In genomic region chr2:69168950-69169695, GRCh38 we compare ENCODE assay signal across 25 cellular contexts.
DNase-seq lines count a peak whose midpoint lies in the region; ATAC-seq, FAIRE-seq and TF ChIP-seq lines count a peak whose summit lies in the region.
"Had no signal": no experiment of that assay in that cellular context is flagged by ENCODE, and none has a peak within 500 bp of the region (broad histone marks: within the 10 kb centered on the region; RNA-seq: fewer than 3 reads in every experiment).

No MANE protein-coding gene starts in this region.

- H3K9me3 ChIP-seq in astrocyte (ENCODE audit: insufficient read depth, low read depth, low read length) (no peaks in the 10 kb centered on the region), stomach (no peaks in the 10 kb centered on the region)
- H3K9me3 ChIP-seq: BLaER1, HAP-1, left lung, Peyer's patch, sigmoid colon had no signal

- H3K4me2 ChIP-seq in astrocyte (ENCODE audit: low read length), result peak overlapping the region; percentile 40
- H3K4me2 ChIP-seq: BLaER1, hepatocyte had no signal

- TF ChIP-seq CTCF in natural killer cell (IDR thresholded peaks at IDR 0.05) (no peak), astrocyte (IDR thresholded peaks at IDR 0.05; ENCODE audit: insufficient read depth, low read depth, low read length) (no peak), nephron (IDR thresholded peaks at IDR 0.05; ENCODE audit: unreplicated experiment in 3 of 3) (no peak), stomach (IDR thresholded peaks at IDR 0.05) (no peak)

- peak overlapping the region; percentile 17 for H3K9ac ChIP-seq in astrocyte (ENCODE audit: low read length)
- H3K9ac ChIP-seq: BLaER1 had no signal

- ATAC-seq in natural killer cell treated with Interleukin-12 subunit alpha and Interleukin-12 subunit beta and Interleukin-15 and Interleukin-18, amount 100 ng/mL, for 72 hours, result no peak
- no peak for ATAC-seq in natural killer cell
- ATAC-seq: left lung had no signal

- H3K4me3 ChIP-seq in astrocyte (ENCODE audit: insufficient read depth, low read depth, low read length) (no peak overlapping the region), stomach (no peak overlapping the region)
- H3K4me3 ChIP-seq: BLaER1, HAP-1, hepatocyte, left lung, Peyer's patch, sigmoid colon had no signal

- H3K27me3 ChIP-seq in astrocyte (ENCODE audit: insufficient read depth, low read length) (no peaks in the 10 kb centered on the region), stomach (no peaks in the 10 kb centered on the region)
- H3K27me3 ChIP-seq: BLaER1, hepatocyte, left lung, Peyer's patch, sigmoid colon had no signal

- H3K4me1 Mint-ChIP-seq in natural killer cell treated with Interleukin-12 subunit alpha and Interleukin-12 subunit beta and Interleukin-15 and Interleukin-18, amount 100 ng/mL, for 72 hours (ENCODE audit: low read depth in 2 of 2), result no peaks in the 10 kb centered on the region
- H3K4me1 Mint-ChIP-seq in natural killer cell, result no peaks in the 10 kb centered on the region
- peaks cover 33% of the 10 kb centered on the region for H3K4me1 Mint-ChIP-seq in astrocyte (ENCODE audit: low read depth, unreplicated experiment)
- H3K4me1 Mint-ChIP-seq in nephron, result peaks cover 74% of the 10 kb centered on the region
- H3K4me1 Mint-ChIP-seq: activated CD4-positive, alpha-beta memory T cell treated with anti-CD3 and anti-CD28 coated beads, Interleukin-2, amount 10 ng/mL, durations not matched to agents 7 days and 5 days; activated naive CD8-positive, alpha-beta T cell treated with anti-CD3 and anti-CD28 coated beads for 36 hours; immature natural killer cell had no signal

- H3K27ac Mint-ChIP-seq in natural killer cell treated with Interleukin-12 subunit alpha and Interleukin-12 subunit beta and Interleukin-15 and Interleukin-18, amount 100 ng/mL, for 72 hours, result no peak overlapping the region
- H3K27ac Mint-ChIP-seq in natural killer cell (no peak overlapping the region), astrocyte (ENCODE audit: unreplicated experiment) (peak overlapping the region; percentile 12), nephron (peak overlapping the region in 2 of 3 experiments; percentile 5 to 95)
- H3K27ac Mint-ChIP-seq: activated CD4-positive, alpha-beta memory T cell treated with anti-CD3 and anti-CD28 coated beads, Interleukin-2, amount 10 ng/mL, durations not matched to agents 7 days and 5 days; activated naive CD8-positive, alpha-beta T cell treated with anti-CD3 and anti-CD28 coated beads for 36 hours; immature natural killer cell had no signal

- no peak for TF ChIP-seq POLR2A in GM12891 (IDR thresholded peaks at IDR 0.05; ENCODE audit: low read depth, low read length)
- TF ChIP-seq POLR2A in stomach (IDR thresholded peaks at IDR 0.05), result no peak

- TF ChIP-seq EP300 in stomach (IDR thresholded peaks at IDR 0.05), result no peak

- intact Hi-C loops in natural killer cell (cut with micrococcal nuclease) (no loop called here), stomach (cut with DNase I; ENCODE audit: low total_unique reads) (no loop called here)

- H3K27ac ChIP-seq in astrocyte (ENCODE audit: low read depth, low read length) (peak overlapping the region; percentile 19), stomach (no peak overlapping the region)
- H3K27ac ChIP-seq: BLaER1, hepatocyte, HL-60, left lung had no signal

- H2AFZ ChIP-seq in astrocyte (ENCODE audit: low read depth, low read length), result no peak overlapping the region
- H2AFZ ChIP-seq: hepatocyte had no signal

- H3K4me3 Mint-ChIP-seq in natural killer cell treated with Interleukin-12 subunit alpha and Interleukin-12 subunit beta and Interleukin-15 and Interleukin-18, amount 100 ng/mL, for 72 hours, result no peak overlapping the region
- no peak overlapping the region for H3K4me3 Mint-ChIP-seq in natural killer cell
- H3K4me3 Mint-ChIP-seq in astrocyte (ENCODE audit: unreplicated experiment), result no peak overlapping the region
- H3K4me3 Mint-ChIP-seq in nephron, result peak overlapping the region in 1 of 3 experiments; percentile 20
- H3K4me3 Mint-ChIP-seq: activated CD4-positive, alpha-beta memory T cell treated with anti-CD3 and anti-CD28 coated beads, Interleukin-2, amount 10 ng/mL, durations not matched to agents 7 days and 5 days; activated naive CD8-positive, alpha-beta T cell treated with anti-CD3 and anti-CD28 coated beads for 36 hours; immature natural killer cell had no signal

- H3K36me3 ChIP-seq in astrocyte (ENCODE audit: insufficient read depth, low read length), result no peaks in the 10 kb centered on the region
- no peaks in the 10 kb centered on the region for H3K36me3 ChIP-seq in stomach
- H3K36me3 ChIP-seq: BLaER1, HAP-1, left lung, Peyer's patch had no signal

- WGBS in stomach, 5 donors, result 65 to 87% (median 84%) methylated on average over 6 of the region's 6 CpGs

- FAIRE-seq in astrocyte (lab: Jason Lieb, UNC), result no peak
- no peak for FAIRE-seq in GM12891 (lab: Jason Lieb, UNC)

- H4K20me1 ChIP-seq in astrocyte (ENCODE audit: insufficient read depth, low read length), result no peaks in the 10 kb centered on the region
- H4K20me1 ChIP-seq: BLaER1 had no signal

- H3K4me1 ChIP-seq in astrocyte (ENCODE audit: insufficient read depth, low read length), result peaks cover 38% of the 10 kb centered on the region
- peaks cover 0 to 26% (median 8%) of the 10 kb centered on the region in 4 donors for H3K4me1 ChIP-seq in stomach

- no peaks in the 10 kb centered on the region for H3K79me2 ChIP-seq in astrocyte (ENCODE audit: insufficient read depth, low read length)
- H3K79me2 ChIP-seq: hepatocyte had no signal

- DNase-seq in natural killer cell treated with Interleukin-12 subunit alpha and Interleukin-12 subunit beta and Interleukin-15 and Interleukin-18, amount 100 ng/mL, for 72 hours (ENCODE audit: low spot score), result peak; percentile 48
- no peak for DNase-seq in natural killer cell
- no peak for DNase-seq in astrocyte (ENCODE audit: low read depth)
- no peak for DNase-seq in effector CD4-positive, alpha-beta T cell
- no peak for DNase-seq in GM12891 (ENCODE audit: insufficient read length, low spot score)
- no peak for DNase-seq in stomach
- DNase-seq in superior temporal gyrus (ENCODE audit: extremely low spot score), result no peak
- DNase-seq: activated CD4-positive, alpha-beta memory T cell treated with anti-CD3 and anti-CD28 coated beads, Interleukin-2, amount 10 ng/mL, durations not matched to agents 7 days and 5 days; activated CD4-positive, CD25-positive, alpha-beta regulatory T cell treated with anti-CD3 and anti-CD28 coated beads, Interleukin-2, amount 50 U/mL, for 72 hours; foreskin melanocyte; immature natural killer cell; NCI-H1092 treated with DMSO at 0.1 percent for 48 hours; NCI-H187 treated with DMSO at 0.1 percent for 48 hours; NCI-H774; Peyer's patch; sigmoid colon; stimulated activated CD8-positive, alpha-beta memory T cell treated with anti-CD3 and anti-CD28 coated beads, Interleukin-4, amount 100 ng/mL, for 48 hours; T-helper 1 cell had no signal

- peaks cover 27 to 58% of the 10 kb centered on the region in 2 donors for H3K27me3 Mint-ChIP-seq in natural killer cell treated with Interleukin-12 subunit alpha and Interleukin-12 subunit beta and Interleukin-15 and Interleukin-18, amount 100 ng/mL, for 72 hours
- H3K27me3 Mint-ChIP-seq in natural killer cell (ENCODE audit: low read depth in 2 of 2) (peaks cover 28 to 45% of the 10 kb centered on the region in 2 donors), astrocyte (ENCODE audit: low read depth, unreplicated experiment) (no peaks in the 10 kb centered on the region), nephron (ENCODE audit: low read depth) (peaks cover 6% of the 10 kb centered on the region)

- no peaks in the 10 kb centered on the region for H3K9me3 Mint-ChIP-seq in natural killer cell treated with Interleukin-12 subunit alpha and Interleukin-12 subunit beta and Interleukin-15 and Interleukin-18, amount 100 ng/mL, for 72 hours
- no peaks in the 10 kb centered on the region for H3K9me3 Mint-ChIP-seq in natural killer cell
- no peaks in the 10 kb centered on the region for H3K9me3 Mint-ChIP-seq in astrocyte (ENCODE audit: unreplicated experiment)
- no peaks in the 10 kb centered on the region for H3K9me3 Mint-ChIP-seq in nephron
- H3K9me3 Mint-ChIP-seq: activated CD4-positive, alpha-beta memory T cell treated with anti-CD3 and anti-CD28 coated beads, Interleukin-2, amount 10 ng/mL, durations not matched to agents 7 days and 5 days; activated naive CD8-positive, alpha-beta T cell treated with anti-CD3 and anti-CD28 coated beads for 36 hours; immature natural killer cell had no signal

- H3K36me3 Mint-ChIP-seq in natural killer cell treated with Interleukin-12 subunit alpha and Interleukin-12 subunit beta and Interleukin-15 and Interleukin-18, amount 100 ng/mL, for 72 hours, result no peaks in the 10 kb centered on the region
- H3K36me3 Mint-ChIP-seq in natural killer cell (no peaks in the 10 kb centered on the region), astrocyte (ENCODE audit: low read depth, unreplicated experiment) (peaks cover 19% of the 10 kb centered on the region), nephron (ENCODE audit: low read depth) (peaks cover 62% of the 10 kb centered on the region)
- H3K36me3 Mint-ChIP-seq: activated naive CD8-positive, alpha-beta T cell treated with anti-CD3 and anti-CD28 coated beads for 36 hours; immature natural killer cell had no signal

TF ChIP-seq in GM12891, 5 proteins besides CTCF, POLR2A, EP300 and RAD21:
- no peak for TF ChIP-seq SPI1 (IDR thresholded peaks at IDR 0.05; ENCODE audit: low read depth, low read length)
- TF ChIP-seq PAX5 (IDR thresholded peaks at IDR 0.05; ENCODE audit: insufficient read depth, low read length, severe bottlenecking), result no peak
- no peak for TF ChIP-seq POU2F2 (IDR thresholded peaks at IDR 0.05; ENCODE audit: low read depth, low read length)
- TF ChIP-seq TAF1 (IDR thresholded peaks at IDR 0.05; ENCODE audit: low read depth, low read length), result no peak
- TF ChIP-seq POLR2AphosphoS5 (IDR thresholded peaks at IDR 0.05; ENCODE audit: low read depth, low read length), result no peak

Comparison
In these comparisons a context has a peak if more than half of its experiments do, and no peak if none do; other contexts are left out.
1. H3K27ac Mint-ChIP-seq: peak in astrocyte (single experiment) and nephron (2 of 3); none in natural killer cell treated with Interleukin-12 subunit alpha and Interleukin-12 subunit beta and Interleukin-15 and Interleukin-18, amount 100 ng/mL, for 72 hours (0 of 2) and natural killer cell (0 of 2).